In the genomic region with DNA sequence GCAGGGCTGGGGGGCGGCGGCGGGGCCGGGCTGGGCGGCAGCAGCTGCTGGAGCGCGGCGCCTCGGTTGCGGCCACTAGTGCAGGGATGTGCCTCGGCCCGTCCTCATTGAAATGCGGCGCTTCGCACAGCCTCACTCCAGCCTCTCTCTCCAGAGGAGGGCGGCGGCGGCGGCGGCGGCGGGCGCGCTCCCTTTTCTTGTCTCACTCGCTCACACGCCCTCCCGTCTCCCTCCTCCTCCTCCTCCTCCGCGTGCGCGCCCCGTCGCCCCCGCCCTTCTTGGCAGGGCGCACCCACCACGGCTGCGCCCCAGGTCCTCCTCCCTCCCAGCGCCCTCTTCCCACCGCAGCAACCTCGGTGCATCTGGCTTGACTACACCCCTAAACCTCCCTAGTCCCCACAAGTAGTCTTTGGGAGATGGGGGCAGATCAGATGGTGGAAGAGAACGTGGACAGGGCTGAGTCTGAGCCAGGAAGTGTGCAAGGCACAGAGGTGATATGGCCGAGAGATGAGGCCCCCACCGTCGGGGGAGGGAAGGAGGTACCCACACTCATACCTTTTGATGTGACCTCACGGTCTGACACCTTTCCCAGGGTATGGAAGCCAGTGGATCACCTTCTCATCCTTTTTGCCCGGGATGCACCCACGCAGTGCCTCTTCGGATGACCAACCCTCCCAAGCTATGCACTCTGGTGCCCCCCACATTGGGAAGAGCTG, we compare ENCODE assay signal across 10 cellular contexts. TPM values are rescaled to one million over a fixed set of nuclear protein-coding genes. Genes with fewer than 3 reads are reported as not detected.
A peak's percentile ranks its signal among the peaks of the same experiment; 100 is the strongest.
DNase-seq lines count a peak whose midpoint lies in the region; ATAC-seq and TF ChIP-seq lines count a peak whose summit lies in the region.
"Had no signal": no experiment of that assay in that cellular context is flagged by ENCODE, and none has a peak within 500 bp of the region (broad histone marks: within the 10 kb centered on the region; RNA-seq: fewer than 3 reads in every experiment).

A gene (minus strand): TSS at position 168 of the 716 bp plus-strand sequence.

- no peak within 1 kb of the TSS for H3K27ac Mint-ChIP-seq in natural killer cell treated with Interleukin-12 subunit alpha and Interleukin-12 subunit beta and Interleukin-15 and Interleukin-18, amount 100 ng/mL, for 72 hours
- no peak within 1 kb of the TSS for H3K27ac Mint-ChIP-seq in natural killer cell
- no peak within 1 kb of the TSS for H3K27ac Mint-ChIP-seq in T-helper 2 cell treated with Interferon-gamma antibody and Interleukin-4, amounts not matched to agents 5 μg/mL and 100 μg/mL, for 36 hours

- intact Hi-C loops in natural killer cell (cut with micrococcal nuclease) = no loop called here

- H3K4me3 ChIP-seq in cardiac fibroblast (replicated peaks in 1 of 2; ENCODE audit: low read depth in 2 of 2, low read length in 2 of 2) = peak within 1 kb of the TSS; percentile 43 to 54

- H3K9me3 Mint-ChIP-seq in natural killer cell treated with Interleukin-12 subunit alpha and Interleukin-12 subunit beta and Interleukin-15 and Interleukin-18, amount 100 ng/mL, for 72 hours = no peaks in the 10 kb centered on the region
- H3K9me3 Mint-ChIP-seq in natural killer cell = peaks cover 6 to 8% of the 10 kb centered on the region in 2 donors
- H3K9me3 Mint-ChIP-seq in T-helper 2 cell treated with Interferon-gamma antibody and Interleukin-4, amounts not matched to agents 5 μg/mL and 100 μg/mL, for 36 hours = no peaks in the 10 kb centered on the region

- TF ChIP-seq CTCF in natural killer cell (IDR thresholded peaks at IDR 0.05) (no peak), cardiac fibroblast (IDR thresholded peaks at IDR 0.05; ENCODE audit: low read depth, low read length) (no peak)

- no peak within 1 kb of the TSS for H3K4me3 Mint-ChIP-seq in natural killer cell treated with Interleukin-12 subunit alpha and Interleukin-12 subunit beta and Interleukin-15 and Interleukin-18, amount 100 ng/mL, for 72 hours
- no peak within 1 kb of the TSS for H3K4me3 Mint-ChIP-seq in natural killer cell
- no peak within 1 kb of the TSS for H3K4me3 Mint-ChIP-seq in T-helper 2 cell treated with Interferon-gamma antibody and Interleukin-4, amounts not matched to agents 5 μg/mL and 100 μg/mL, for 36 hours

- peak; percentile 17 to 20 for ATAC-seq in natural killer cell treated with Interleukin-12 subunit alpha and Interleukin-12 subunit beta and Interleukin-15 and Interleukin-18, amount 100 ng/mL, for 72 hours
- ATAC-seq in natural killer cell = no peak

- DNase-seq in natural killer cell treated with Interleukin-12 subunit alpha and Interleukin-12 subunit beta and Interleukin-15 and Interleukin-18, amount 100 ng/mL, for 72 hours (ENCODE audit: low spot score) = no peak
- DNase-seq in natural killer cell (no peak), cardiac fibroblast (ENCODE audit: low read depth in 2 of 2) (peak; percentile 43 to 50), islet precursor cell (peak; percentile 76), stromal cell of bone marrow (ENCODE audit: low read depth) (peak; percentile 59)
- DNase-seq in T-helper 2 cell treated with Interferon-gamma antibody and Interleukin-4, amounts not matched to agents 5 μg/mL and 100 μg/mL, for 36 hours (ENCODE audit: low spot score) = no peak
- no peak for DNase-seq in effector CD4-positive, alpha-beta T cell
- no peak for DNase-seq in activated CD8-positive, alpha-beta memory T cell treated with anti-CD3 and anti-CD28 coated beads, Interleukin-2, amount 50 U/mL, for 4 hours
- DNase-seq: DND-41 had no signal

- peaks cover 4% of the 10 kb centered on the region for H3K36me3 Mint-ChIP-seq in natural killer cell treated with Interleukin-12 subunit alpha and Interleukin-12 subunit beta and Interleukin-15 and Interleukin-18, amount 100 ng/mL, for 72 hours
- H3K36me3 Mint-ChIP-seq in natural killer cell = peaks cover 10% of the 10 kb centered on the region
- H3K36me3 Mint-ChIP-seq in T-helper 2 cell treated with Interferon-gamma antibody and Interleukin-4, amounts not matched to agents 5 μg/mL and 100 μg/mL, for 36 hours (ENCODE audit: low read depth) = no peaks in the 10 kb centered on the region

- H3K4me1 Mint-ChIP-seq in natural killer cell treated with Interleukin-12 subunit alpha and Interleukin-12 subunit beta and Interleukin-15 and Interleukin-18, amount 100 ng/mL, for 72 hours (ENCODE audit: low read depth in 2 of 2) = no peaks in the 10 kb centered on the region
- H3K4me1 Mint-ChIP-seq in natural killer cell = no peaks in the 10 kb centered on the region
- no peaks in the 10 kb centered on the region for H3K4me1 Mint-ChIP-seq in T-helper 2 cell treated with Interferon-gamma antibody and Interleukin-4, amounts not matched to agents 5 μg/mL and 100 μg/mL, for 36 hours (ENCODE audit: low read depth)

- H3K27me3 Mint-ChIP-seq in natural killer cell treated with Interleukin-12 subunit alpha and Interleukin-12 subunit beta and Interleukin-15 and Interleukin-18, amount 100 ng/mL, for 72 hours = peaks cover 14 to 23% of the 10 kb centered on the region in 2 donors
- peaks cover 12 to 13% of the 10 kb centered on the region in 2 donors for H3K27me3 Mint-ChIP-seq in natural killer cell (ENCODE audit: low read depth in 2 of 2)
- peaks cover 35% of the 10 kb centered on the region for H3K27me3 Mint-ChIP-seq in T-helper 2 cell treated with Interferon-gamma antibody and Interleukin-4, amounts not matched to agents 5 μg/mL and 100 μg/mL, for 36 hours (ENCODE audit: low read depth)

RNA-seq across cellular contexts. Expression of the gene that starts here (rescaled TPM):
- not detected for total RNA-seq in natural killer cell treated with Interleukin-12 subunit alpha and Interleukin-12 subunit beta and Interleukin-15 and Interleukin-18, amount 100 ng/mL, for 72 hours
- total RNA-seq in natural killer cell = not detected
- total RNA-seq: T-helper 2 cell treated with Interferon-gamma antibody and Interleukin-4, amounts not matched to agents 100 ng/mL and 5 ng/mL, for 36 hours had no signal

Comparison
In these comparisons a context has a peak if more than half of its experiments do, and no peak if none do; other contexts are left out.
1. Peak in ATAC-seq in natural killer cell treated with Interleukin-12 subunit alpha and Interleukin-12 subunit beta and Interleukin-15 and Interleukin-18, amount 100 ng/mL, for 72 hours; RNA of the gene not detected or under 1 TPM.
2. DNase-seq: peak in cardiac fibroblast (2 of 2), islet precursor cell (single experiment) and stromal cell of bone marrow (single experiment); none in natural killer cell treated with Interleukin-12 subunit alpha and Interleukin-12 subunit beta and Interleukin-15 and Interleukin-18, amount 100 ng/mL, for 72 hours (single experiment), natural killer cell (single experiment), T-helper 2 cell treated with Interferon-gamma antibody and Interleukin-4, amounts not matched to agents 5 μg/mL and 100 μg/mL, for 36 hours (single experiment), effector CD4-positive, alpha-beta T cell (single experiment) and activated CD8-positive, alpha-beta memory T cell treated with anti-CD3 and anti-CD28 coated beads, Interleukin-2, amount 50 U/mL, for 4 hours (single experiment).